9 cellular contexts compared by ENCODE assay signal in genomic region chr1:228081144-228081543, GRCh38. TPM values are rescaled to one million over a fixed set of nuclear protein-coding genes. Genes with fewer than 3 reads are reported as not detected.
DNase-seq lines count a peak whose midpoint lies in the region; TF ChIP-seq lines count a peak whose summit lies in the region.
"Had no signal": no experiment of that assay in that cellular context is flagged by ENCODE, and none has a peak within 500 bp of the region (broad histone marks: within the 10 kb centered on the region; RNA-seq: fewer than 3 reads in every experiment).

No MANE protein-coding gene starts in this region.

- peak overlapping the region in 2 of 3 experiments; percentile 71 to 86 for H3K27ac Mint-ChIP-seq in nephron

- no peaks in the 10 kb centered on the region for H3K27me3 ChIP-seq in BE2C
- H3K27me3 ChIP-seq in MG63, result no peaks in the 10 kb centered on the region
- no peaks in the 10 kb centered on the region for H3K27me3 ChIP-seq in dorsolateral prefrontal cortex

- H3K36me3 Mint-ChIP-seq in nephron (ENCODE audit: low read depth), result no peaks in the 10 kb centered on the region

- H3K9me3 ChIP-seq in BE2C (no peaks in the 10 kb centered on the region), MG63 (no peaks in the 10 kb centered on the region)

- H3K27me3 Mint-ChIP-seq in nephron (ENCODE audit: low read depth), result peaks cover 4% of the 10 kb centered on the region

- DNase-seq in BE2C, result no peak
- DNase-seq in MG63, result no peak
- peak in 5 of 10 donors; percentile 12 to 36 (median 24) for DNase-seq in dorsolateral prefrontal cortex
- no peak for DNase-seq in dedifferentiated amniotic fluid mesenchymal stem cell (ENCODE audit: extremely low spot score)
- no peak for DNase-seq in NCI-H345 treated with DMSO at 0.1 percent for 48 hours (lab: John Stamatoyannopoulos, UW; ENCODE audit: unreplicated experiment)
- no peak for DNase-seq in middle frontal gyrus (ENCODE audit: extremely low spot score, low spot score)
- DNase-seq in NCI-H2107 (lab: John Stamatoyannopoulos, UW), result no peak
- DNase-seq: stimulated activated CD4-positive, alpha-beta T cell treated with anti-CD3 and anti-CD28 coated beads, Interleukin-12 subunit alpha, Interleukin-12 subunit beta, amount 100 ng/mL, for 4 hours had no signal

- intact Hi-C loops in dorsolateral prefrontal cortex (cut with DNase I), result no loop called here

- H3K4me1 ChIP-seq in BE2C, result peaks cover 6% of the 10 kb centered on the region

- peaks cover 32% of the 10 kb centered on the region for H3K36me3 ChIP-seq in BE2C
- peaks cover 32% of the 10 kb centered on the region for H3K36me3 ChIP-seq in MG63

- TF ChIP-seq CTCF in BE2C (IDR thresholded peaks at IDR 0.05; ENCODE audit: low read depth, low read length) (no peak), dorsolateral prefrontal cortex (IDR thresholded peaks at IDR 0.05 in 54 of 56, conservative IDR thresholded peaks at IDR 0.05 in 2 of 56; ENCODE audit: low read depth in 1 of 56, partially characterized antibody in 56 of 56) (no peak), nephron (IDR thresholded peaks at IDR 0.05; ENCODE audit: unreplicated experiment in 3 of 3) (no peak)

- peak overlapping the region; percentile 83 to 89 (median 88) for H3K4me3 Mint-ChIP-seq in nephron

- peak overlapping the region; percentile 92; the same call in 1 of the 2 replicates for H3K4me3 ChIP-seq in BE2C (ENCODE audit: low read depth, low read length)
- H3K4me3 ChIP-seq in MG63, result peak overlapping the region; percentile 100
- peak overlapping the region in 57 of 59 donors; percentile 64 to 100 (median 99) for H3K4me3 ChIP-seq in dorsolateral prefrontal cortex

- peak overlapping the region in 10 of 59 donors; percentile 70 to 98 (median 96) for H3K27ac ChIP-seq in dorsolateral prefrontal cortex

- no peaks in the 10 kb centered on the region for H3K9me3 Mint-ChIP-seq in nephron

- H3K4me1 Mint-ChIP-seq in nephron, result peaks cover 29% of the 10 kb centered on the region

RNA-seq across cellular contexts. Expression of gene ARF1, which starts 1.4 kb away (rescaled TPM):
- 1,294 TPM for polyA plus RNA-seq in BE2C (2012; ENCODE audit: insufficient read depth, insufficient read length, low read depth)
- total RNA-seq in MG63 (2014; rRNA removed; shearing (Covaris generic); ENCODE audit: low replicate concordance), result 324 and 413 TPM in 2 replicates
- 100 to 1,000 TPM; 206 to 403 (median 322) TPM for total RNA-seq in dorsolateral prefrontal cortex

RNA-seq across cellular contexts. Expression of gene C1orf35, which starts 22.0 kb away (rescaled TPM):
- 59.4 TPM for polyA plus RNA-seq in BE2C (2012; ENCODE audit: insufficient read depth, insufficient read length, low read depth)
- 38.6 and 39.0 TPM in 2 replicates for total RNA-seq in MG63 (2014; rRNA removed; shearing (Covaris generic); ENCODE audit: low replicate concordance)
- total RNA-seq in dorsolateral prefrontal cortex, result 10 to 100 TPM; 10.3 to 25.9 (median 17.7) TPM

RNA-seq across cellular contexts. Expression of gene MRPL55, which starts 28.0 kb away (rescaled TPM):
- 502 TPM for polyA plus RNA-seq in BE2C (2012; ENCODE audit: insufficient read depth, insufficient read length, low read depth)
- 46.6 and 83.8 TPM in 2 replicates for total RNA-seq in MG63 (2014; rRNA removed; shearing (Covaris generic); ENCODE audit: low replicate concordance)
- total RNA-seq in dorsolateral prefrontal cortex, result 10 to 100 TPM; 31.4 to 79.7 (median 54.4) TPM

RNA-seq across cellular contexts. Expression of gene GUK1, which starts 58.9 kb away (rescaled TPM):
- polyA plus RNA-seq in BE2C (2012; ENCODE audit: insufficient read depth, insufficient read length, low read depth), result 1,564 TPM
- total RNA-seq in MG63 (2014; rRNA removed; shearing (Covaris generic); ENCODE audit: low replicate concordance), result 246 and 425 TPM in 2 replicates
- 100 to 1,000 TPM; 226 to 417 (median 315) TPM for total RNA-seq in dorsolateral prefrontal cortex
